In genomic region chr11:47186937-47187681, GRCh38 we compare ENCODE assay signal across 1 cellular context.
TF ChIP-seq lines count a peak whose summit lies in the region.

No MANE protein-coding gene starts in this region.

TF ChIP-seq in GM12878, 131 proteins besides CTCF, POLR2A, EP300 and RAD21 (continued from another document):
- no peak for TF ChIP-seq ASH2L (IDR thresholded peaks at IDR 0.05; ENCODE audit: borderline replicate concordance, low read depth)
